In the genomic region with DNA sequence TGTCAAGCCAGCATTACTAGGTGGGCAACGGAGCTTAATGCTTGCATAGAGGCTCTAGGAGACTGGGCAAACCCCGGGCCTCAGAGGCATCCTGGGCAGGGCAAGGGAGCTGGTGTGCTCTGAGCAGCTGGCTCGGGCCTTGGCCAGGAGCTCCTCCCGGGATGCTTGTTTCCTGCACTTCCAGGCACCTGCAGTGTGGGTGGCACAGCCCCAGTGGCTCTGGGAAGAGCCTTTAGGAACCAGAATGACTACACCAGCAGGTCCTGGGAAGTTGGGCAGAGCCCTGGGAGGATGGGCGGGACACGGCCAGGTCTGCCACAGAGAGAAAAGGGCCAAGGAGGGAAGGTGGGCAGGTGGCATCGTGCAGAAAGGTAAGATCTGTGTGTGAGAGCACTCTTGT, we compare ENCODE assay signal across 27 cellular contexts.
"Had no signal": no experiment of that assay in that cellular context is flagged by ENCODE, and none has a peak within 500 bp of the region (broad histone marks: within the 10 kb centered on the region; RNA-seq: fewer than 3 reads in every experiment).

No MANE protein-coding gene starts in this region.

- H3K27ac ChIP-seq: ascending aorta, body of pancreas, SJCRH30, VCaP had no signal

- H3K9me3 Mint-ChIP-seq: activated CD8-positive, alpha-beta T cell treated with anti-CD3 and anti-CD28 coated beads for 36 hours; activated naive CD4-positive, alpha-beta T cell treated with anti-CD3 and anti-CD28 coated beads, Interleukin-2, amount 50 U/mL, for 72 hours; activated naive CD8-positive, alpha-beta T cell treated with anti-CD3 and anti-CD28 coated beads, Interleukin-2, amount 50 U/mL, for 24 hours; activated T-cell treated with anti-CD3 and anti-CD28 coated beads, Interleukin-2, amount 50 U/mL, for 4 hours had no signal

- H3K27me3 Mint-ChIP-seq: activated CD8-positive, alpha-beta T cell treated with anti-CD3 and anti-CD28 coated beads for 36 hours had no signal

- H3K36me3 ChIP-seq: ascending aorta, SJCRH30 had no signal

- H3K27me3 ChIP-seq: ascending aorta, body of pancreas, SJCRH30 had no signal

- DNase-seq: activated CD4-positive, alpha-beta T cell treated with anti-CD3 and anti-CD28 coated beads, Interleukin-2, amount 50 U/mL, for 1 hour; activated CD4-positive, CD25-positive, alpha-beta regulatory T cell; activated CD8-positive, alpha-beta T cell treated with anti-CD3 and anti-CD28 coated beads for 36 hours; activated effector memory CD4-positive, alpha-beta T cell treated with anti-CD3 and anti-CD28 coated beads, Interleukin-2, amount 50 U/mL, for 16 hours; activated naive CD4-positive, alpha-beta T cell treated with Interleukin-2 at 50 U/mL for 16 hours; activated naive CD8-positive, alpha-beta T cell treated with anti-CD3 and anti-CD28 coated beads, Interleukin-2, amount 50 U/mL, for 24 hours; activated T-cell treated with anti-CD3 and anti-CD28 coated beads, Interleukin-2, amount 50 U/mL, for 4 hours; amniotic stem cell; body of pancreas; Kasumi-1; NCI-H1048; NCI-H1417; NCI-H1930; NCI-H2171; NCI-H2227 treated with DMSO at 0.1 percent for 48 hours; NCI-H446 treated with DMSO at 0.1 percent for 48 hours; NCI-H526; NCI-H82; OCI-M1; RPMI8226; SJCRH30; SK-N-SH; T-helper 1 cell had no signal

- H3K36me3 Mint-ChIP-seq: activated naive CD4-positive, alpha-beta T cell treated with anti-CD3 and anti-CD28 coated beads, Interleukin-2, amount 50 U/mL, for 72 hours had no signal

- H3K4me1 Mint-ChIP-seq: activated naive CD8-positive, alpha-beta T cell treated with anti-CD3 and anti-CD28 coated beads, Interleukin-2, amount 50 U/mL, for 24 hours had no signal

- H3K27ac Mint-ChIP-seq: activated CD8-positive, alpha-beta T cell treated with anti-CD3 and anti-CD28 coated beads for 36 hours; activated naive CD4-positive, alpha-beta T cell treated with anti-CD3 and anti-CD28 coated beads, Interleukin-2, amount 50 U/mL, for 72 hours; activated naive CD8-positive, alpha-beta T cell treated with anti-CD3 and anti-CD28 coated beads, Interleukin-2, amount 50 U/mL, for 24 hours had no signal

- H3K9me3 ChIP-seq: ascending aorta, body of pancreas, SJCRH30, SK-N-SH had no signal

- H3K4me1 ChIP-seq: body of pancreas, SJCRH30 had no signal

- H3K4me3 Mint-ChIP-seq: activated CD8-positive, alpha-beta T cell treated with anti-CD3 and anti-CD28 coated beads for 36 hours; activated naive CD8-positive, alpha-beta T cell treated with anti-CD3 and anti-CD28 coated beads, Interleukin-2, amount 50 U/mL, for 24 hours; activated T-cell treated with anti-CD3 and anti-CD28 coated beads, Interleukin-2, amount 50 U/mL, for 4 hours had no signal

- H3K4me3 ChIP-seq: ascending aorta, body of pancreas, K562, SJCRH30 had no signal
